In genomic region chr19:16659832-16660708, GRCh38 we compare ENCODE assay signal across 8 cellular contexts. TPM values are rescaled to one million over a fixed set of nuclear protein-coding genes. Genes with fewer than 3 reads are reported as not detected.
DNase-seq lines count a peak whose midpoint lies in the region; ATAC-seq, FAIRE-seq and TF ChIP-seq lines count a peak whose summit lies in the region.

Gene SMIM7, minus strand, starts transcription at chr19:16660144. Its CDS starts 34 bp downstream, at chr19:16660110.

- no peaks in the 10 kb centered on the region for H3K9me3 ChIP-seq in body of pancreas

- peak; percentile 31 to 94 (median 81) for TF ChIP-seq POLR2A in body of pancreas (IDR thresholded peaks at IDR 0.05)

- H3K27ac ChIP-seq in body of pancreas: peak within 1 kb of the TSS; percentile 83 to 93 (median 86)

- TF ChIP-seq CTCF in body of pancreas (IDR thresholded peaks at IDR 0.05): peak in 2 of 7 experiments; percentile 39 to 47

- peak; percentile 98 for DNase-seq in A172 (ENCODE audit: low spot score)
- DNase-seq in NCI-H2107 treated with DMSO at 0.1 percent for 48 hours (lab: John Stamatoyannopoulos, UW; ENCODE audit: unreplicated experiment): peak; percentile 92
- DNase-seq in body of pancreas: peak; percentile 98 to 99 (median 99)
- peak; percentile 92 for DNase-seq in iPS DF 19.7 (ENCODE audit: low read depth, low spot score)
- DNase-seq in sciatic nerve (ENCODE audit: low spot score): peak; percentile 99

- ATAC-seq in GM18520 (IDR thresholded peaks at IDR 0.05; ENCODE audit: unreplicated experiment) (peak; percentile 88), HG03064 (IDR thresholded peaks at IDR 0.05; ENCODE audit: low read depth, unreplicated experiment) (peak; percentile 71), body of pancreas (peak; percentile 98), sciatic nerve (peak; percentile 99)

- intact Hi-C loops in body of pancreas (cut with DNase I): no loop called here
- intact Hi-C loops in sciatic nerve (cut with DNase I): no loop called here

- H3K36me3 ChIP-seq in body of pancreas (replicated peaks in 1 of 2; ENCODE audit: insufficient read depth in 1 of 2, low read depth in 2 of 2): peaks cover 0 to 17% of the 10 kb centered on the region in 2 donors

- 0 to 1% methylated on average over 30 to 60 of the region's 60 CpGs for WGBS in body of pancreas, 2 donors

- H3K4me3 ChIP-seq in body of pancreas: peak within 1 kb of the TSS; percentile 66 to 88

- peaks cover 35% of the 10 kb centered on the region for H3K4me1 ChIP-seq in body of pancreas

- peak; percentile 92 for FAIRE-seq in TTC549 (lab: Jason Lieb, UNC)

- H3K27me3 ChIP-seq in body of pancreas: no peaks in the 10 kb centered on the region

RNA-seq across cellular contexts. Expression of gene SMIM7, which starts in this region (rescaled TPM):
- total RNA-seq in A172 (2014; rRNA removed; shearing (Covaris generic)): 132 and 134 TPM in 2 replicates
- total RNA-seq in body of pancreas: 10 to 100 TPM; 40.5 to 96.2 TPM
- 71.9 TPM for total RNA-seq in sciatic nerve

Comparison
In these comparisons a context has a peak if more than half of its experiments do, and no peak if none do; other contexts are left out.
1. Peak in every context shown above with its lines: DNase-seq, ATAC-seq, H3K4me3 ChIP-seq and H3K27ac ChIP-seq.